Comparison of ENCODE assay signal across 1 cellular context in genomic region chr5:139692605-139693340, GRCh38.
TF ChIP-seq lines count a peak whose summit lies in the region.

No MANE protein-coding gene starts in this region.

TF ChIP-seq in HEK293, 187 proteins besides CTCF, POLR2A, EP300 and RAD21:
- TF ChIP-seq ZNF223 (tag by site-specific recombination; IDR thresholded peaks at IDR 0.05) (no peak), KLF1 (tag by site-specific recombination; IDR thresholded peaks at IDR 0.05) (no peak), ZNF341 (tag by site-specific recombination; IDR thresholded peaks at IDR 0.05; ENCODE audit: low read depth) (peak; percentile 77), GLIS2 (tag by site-specific recombination; IDR thresholded peaks at IDR 0.05) (peak; percentile 28; the same call in 1 of the 2 replicates), ZBTB20 (tag by site-specific recombination; IDR thresholded peaks at IDR 0.05) (peak; percentile 51; the same call in 1 of the 2 replicates), ZNF449 (tag by site-specific recombination; IDR thresholded peaks at IDR 0.05) (0 out of 2 replicates have a peak, but pooled peaks have one; percentile 28), ZNF660 (tag by site-specific recombination; IDR thresholded peaks at IDR 0.05) (no peak), ZBTB17 (tag by site-specific recombination; IDR thresholded peaks at IDR 0.05) (0 out of 2 replicates have a peak, but pooled peaks have one; percentile 41), PRDM6 (tag by site-specific recombination; IDR thresholded peaks at IDR 0.05) (no peak)
